In the genomic region with DNA sequence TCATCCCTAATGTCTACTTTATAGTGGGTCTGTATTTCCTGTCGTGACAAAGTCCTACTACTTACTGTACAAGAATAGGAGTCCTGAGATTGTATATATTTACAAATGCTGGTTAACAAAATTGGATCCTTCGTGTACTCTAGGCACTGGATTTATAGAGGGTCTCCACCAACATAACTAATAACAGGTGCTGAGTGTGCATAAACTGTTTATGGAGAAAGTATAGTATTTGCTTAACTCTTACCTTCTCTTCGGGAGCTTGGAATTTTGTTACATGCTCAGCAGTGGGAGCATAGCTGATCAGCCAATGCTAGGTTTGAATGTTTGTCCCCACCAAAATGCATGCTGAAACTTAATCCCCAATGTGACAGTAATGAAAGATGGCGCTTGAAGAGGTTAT, we compare ENCODE assay signal across 37 cellular contexts. TPM values are rescaled to one million over a fixed set of nuclear protein-coding genes. Genes with fewer than 3 reads are reported as not detected.
"Had no signal": no experiment of that assay in that cellular context is flagged by ENCODE, and none has a peak within 500 bp of the region (broad histone marks: within the 10 kb centered on the region; RNA-seq: fewer than 3 reads in every experiment).

No MANE protein-coding gene starts in this region.

- DNase-seq: activated B cell treated with CpG ODN at 0.5 μM for 24 hours; activated CD4-positive, alpha-beta memory T cell treated with anti-CD3 and anti-CD28 coated beads, Interleukin-2, amount 10 ng/mL, durations not matched to agents 7 days and 5 days; activated CD4-positive, alpha-beta T cell treated with anti-CD3 and anti-CD28 coated beads for 4 hours; activated CD4-positive, alpha-beta T cell treated with anti-CD3 and anti-CD28 coated beads, Interleukin-2, amount 10 ng/mL, durations not matched to agents 24 days and 14 days; activated CD4-positive, alpha-beta T cell treated with anti-CD3 and anti-CD28 coated beads, Interleukin-2, amount 50 U/mL, for 1 hour; activated CD4-positive, alpha-beta T cell treated with anti-CD3 and anti-CD28 coated beads, Interleukin-2, amount 50 U/mL, for 4 hours; activated CD4-positive, CD25-positive, alpha-beta regulatory T cell treated with anti-CD3 and anti-CD28 coated beads, Interleukin-2, amount 50 U/mL, for 72 hours; activated CD8-positive, alpha-beta memory T cell treated with anti-CD3 and anti-CD28 coated beads for 24 hours; activated CD8-positive, alpha-beta memory T cell treated with anti-CD3 and anti-CD28 coated beads, Interleukin-2, amount 10 ng/mL, durations not matched to agents 7 days and 5 days; activated CD8-positive, alpha-beta memory T cell treated with anti-CD3 and anti-CD28 coated beads, Interleukin-2, amount 50 U/mL, for 48 hours; activated CD8-positive, alpha-beta T cell treated with anti-CD3 and anti-CD28 coated beads, Interleukin-2, amount 10 ng/mL, durations not matched to agents 7 days and 5 days; activated effector memory CD4-positive, alpha-beta T cell treated with Interleukin-2 at 50 U/mL for 16 hours; activated gamma-delta T cell; activated naive CD4-positive, alpha-beta T cell treated with anti-CD3 and anti-CD28 coated beads, Interleukin-2, amount 10 ng/mL, durations not matched to agents 7 days and 5 days; activated naive CD4-positive, alpha-beta T cell treated with Interleukin-2 at 50 U/mL for 16 hours; activated naive CD8-positive, alpha-beta T cell treated with anti-CD3 and anti-CD28 coated beads, Interleukin-2, amount 10 ng/mL, durations not matched to agents 7 days and 5 days; activated naive CD8-positive, alpha-beta T cell treated with anti-CD3 and anti-CD28 coated beads, Interleukin-2, amount 50 U/mL, for 24 hours; activated T-cell treated with anti-CD3 and anti-CD28 coated beads, Interleukin-2, amount 50 U/mL, for 24 hours; activated T-cell treated with anti-CD3 and anti-CD28 coated beads, Interleukin-2, amount 50 U/mL, for 48 hours; adrenal gland; amniotic stem cell; aorta; body of pancreas; brain microvascular endothelial cell; central memory CD4-positive, alpha-beta T cell; T-helper 1 cell; T-helper 2 cell; T-helper 9 cell had no signal

- H3K4me1 ChIP-seq: adrenal gland, body of pancreas, breast epithelium had no signal

- H3K4me3 Mint-ChIP-seq: activated B cell treated with CpG ODN at 0.5 μM for 24 hours; activated CD4-positive, alpha-beta memory T cell treated with anti-CD3 and anti-CD28 coated beads, Interleukin-2, amount 10 ng/mL, durations not matched to agents 7 days and 5 days; activated CD4-positive, alpha-beta T cell treated with anti-CD3 and anti-CD28 coated beads, Interleukin-2, amount 10 ng/mL, durations not matched to agents 24 days and 14 days; activated CD8-positive, alpha-beta memory T cell treated with anti-CD3 and anti-CD28 coated beads, Interleukin-2, amount 10 ng/mL, durations not matched to agents 7 days and 5 days; activated CD8-positive, alpha-beta T cell treated with anti-CD3 and anti-CD28 coated beads, Interleukin-2, amount 10 ng/mL, durations not matched to agents 7 days and 5 days; activated naive CD4-positive, alpha-beta T cell treated with anti-CD3 and anti-CD28 coated beads, Interleukin-2, amount 10 ng/mL, durations not matched to agents 7 days and 5 days; activated naive CD4-positive, alpha-beta T cell treated with anti-CD3 and anti-CD28 coated beads, Interleukin-2, amount 50 U/mL, for 24 hours; activated naive CD8-positive, alpha-beta T cell; activated naive CD8-positive, alpha-beta T cell treated with anti-CD3 and anti-CD28 coated beads, Interleukin-2, amount 10 ng/mL, durations not matched to agents 7 days and 5 days; activated naive CD8-positive, alpha-beta T cell treated with anti-CD3 and anti-CD28 coated beads, Interleukin-2, amount 50 U/mL, for 24 hours; activated T-cell treated with anti-CD3 and anti-CD28 coated beads, Interleukin-2, amount 50 U/mL, for 24 hours; T-helper 1 cell treated with Interleukin-12 subunit alpha and Interleukin-12 subunit beta and Interleukin-4 antibody, amounts not matched to agents 30 μg/mL and 1 μg/mL, for 36 hours; T-helper 2 cell treated with Interferon-gamma antibody and Interleukin-4, amounts not matched to agents 5 μg/mL and 100 μg/mL, for 36 hours had no signal

- ATAC-seq: activated CD8-positive, alpha-beta memory T cell treated with anti-CD3 and anti-CD28 coated beads, Interleukin-2, amount 10 ng/mL, durations not matched to agents 7 days and 5 days; activated CD8-positive, alpha-beta T cell treated with anti-CD3 and anti-CD28 coated beads, Interleukin-2, amount 10 ng/mL, durations not matched to agents 7 days and 5 days; activated naive CD8-positive, alpha-beta T cell treated with anti-CD3 and anti-CD28 coated beads, Interleukin-2, amount 50 U/mL, for 24 hours; body of pancreas had no signal

- H3K27ac ChIP-seq: adrenal gland, body of pancreas, brain microvascular endothelial cell, breast epithelium, VCaP had no signal

- FAIRE-seq: astrocyte, TTC549 had no signal

- H3K27me3 Mint-ChIP-seq: activated B cell treated with CpG ODN at 0.5 μM for 24 hours; activated CD4-positive, alpha-beta memory T cell treated with anti-CD3 and anti-CD28 coated beads, Interleukin-2, amount 10 ng/mL, durations not matched to agents 7 days and 5 days; activated CD4-positive, alpha-beta T cell treated with anti-CD3 and anti-CD28 coated beads, Interleukin-2, amount 10 ng/mL, durations not matched to agents 24 days and 14 days; activated CD8-positive, alpha-beta memory T cell treated with anti-CD3 and anti-CD28 coated beads, Interleukin-2, amount 10 ng/mL, durations not matched to agents 7 days and 5 days; activated naive CD4-positive, alpha-beta T cell treated with anti-CD3 and anti-CD28 coated beads, Interleukin-2, amount 10 ng/mL, durations not matched to agents 7 days and 5 days; activated naive CD4-positive, alpha-beta T cell treated with anti-CD3 and anti-CD28 coated beads, Interleukin-2, amount 50 U/mL, for 24 hours; activated naive CD8-positive, alpha-beta T cell; activated naive CD8-positive, alpha-beta T cell treated with anti-CD3 and anti-CD28 coated beads, Interleukin-2, amount 10 ng/mL, durations not matched to agents 7 days and 5 days; activated naive CD8-positive, alpha-beta T cell treated with anti-CD3 and anti-CD28 coated beads, Interleukin-2, amount 50 U/mL, for 24 hours; activated T-cell treated with anti-CD3 and anti-CD28 coated beads, Interleukin-2, amount 50 U/mL, for 24 hours had no signal

- H3K4me1 Mint-ChIP-seq: activated B cell treated with CpG ODN at 0.5 μM for 24 hours; activated CD4-positive, alpha-beta memory T cell treated with anti-CD3 and anti-CD28 coated beads, Interleukin-2, amount 10 ng/mL, durations not matched to agents 7 days and 5 days; activated CD4-positive, alpha-beta T cell treated with anti-CD3 and anti-CD28 coated beads, Interleukin-2, amount 10 ng/mL, durations not matched to agents 24 days and 14 days; activated CD8-positive, alpha-beta memory T cell treated with anti-CD3 and anti-CD28 coated beads, Interleukin-2, amount 10 ng/mL, durations not matched to agents 7 days and 5 days; activated naive CD4-positive, alpha-beta T cell treated with anti-CD3 and anti-CD28 coated beads, Interleukin-2, amount 10 ng/mL, durations not matched to agents 7 days and 5 days; activated naive CD4-positive, alpha-beta T cell treated with anti-CD3 and anti-CD28 coated beads, Interleukin-2, amount 50 U/mL, for 24 hours; activated naive CD8-positive, alpha-beta T cell treated with anti-CD3 and anti-CD28 coated beads, Interleukin-2, amount 10 ng/mL, durations not matched to agents 7 days and 5 days; activated naive CD8-positive, alpha-beta T cell treated with anti-CD3 and anti-CD28 coated beads, Interleukin-2, amount 50 U/mL, for 24 hours had no signal

- H3K4me3 ChIP-seq: adrenal gland, body of pancreas, breast epithelium had no signal

- H3K27ac Mint-ChIP-seq: activated B cell treated with CpG ODN at 0.5 μM for 24 hours; activated CD4-positive, alpha-beta memory T cell treated with anti-CD3 and anti-CD28 coated beads, Interleukin-2, amount 10 ng/mL, durations not matched to agents 7 days and 5 days; activated CD4-positive, alpha-beta T cell treated with anti-CD3 and anti-CD28 coated beads, Interleukin-2, amount 10 ng/mL, durations not matched to agents 24 days and 14 days; activated CD8-positive, alpha-beta memory T cell treated with anti-CD3 and anti-CD28 coated beads, Interleukin-2, amount 10 ng/mL, durations not matched to agents 7 days and 5 days; activated CD8-positive, alpha-beta T cell treated with anti-CD3 and anti-CD28 coated beads, Interleukin-2, amount 10 ng/mL, durations not matched to agents 7 days and 5 days; activated naive CD4-positive, alpha-beta T cell treated with anti-CD3 and anti-CD28 coated beads, Interleukin-2, amount 10 ng/mL, durations not matched to agents 7 days and 5 days; activated naive CD4-positive, alpha-beta T cell treated with anti-CD3 and anti-CD28 coated beads, Interleukin-2, amount 50 U/mL, for 24 hours; activated naive CD8-positive, alpha-beta T cell; activated naive CD8-positive, alpha-beta T cell treated with anti-CD3 and anti-CD28 coated beads, Interleukin-2, amount 10 ng/mL, durations not matched to agents 7 days and 5 days; activated naive CD8-positive, alpha-beta T cell treated with anti-CD3 and anti-CD28 coated beads, Interleukin-2, amount 50 U/mL, for 24 hours; activated T-cell treated with anti-CD3 and anti-CD28 coated beads, Interleukin-2, amount 50 U/mL, for 24 hours; activated T-helper 2 cell treated with anti-CD3 and anti-CD28 coated beads, Interferon-gamma antibody, Interleukin-2, Interleukin-4, amounts not matched to agents 10 μg/mL and 5 μg/mL and 100 μg/mL, durations not matched to agents 14 hours and 24 hours and 36 hours; T-helper 1 cell treated with Interleukin-12 subunit alpha and Interleukin-12 subunit beta and Interleukin-4 antibody, amounts not matched to agents 30 μg/mL and 1 μg/mL, for 36 hours; T-helper 2 cell treated with Interferon-gamma antibody and Interleukin-4, amounts not matched to agents 5 μg/mL and 100 μg/mL, for 36 hours had no signal

- H3K27me3 ChIP-seq: adrenal gland, body of pancreas, brain microvascular endothelial cell, breast epithelium had no signal

RNA-seq across cellular contexts. Expression of gene ZNF563, which starts 19.9 kb away (rescaled TPM):
- total RNA-seq: astrocyte had no signal
